Comparison of ENCODE assay signal across 11 cellular contexts in the genomic region with DNA sequence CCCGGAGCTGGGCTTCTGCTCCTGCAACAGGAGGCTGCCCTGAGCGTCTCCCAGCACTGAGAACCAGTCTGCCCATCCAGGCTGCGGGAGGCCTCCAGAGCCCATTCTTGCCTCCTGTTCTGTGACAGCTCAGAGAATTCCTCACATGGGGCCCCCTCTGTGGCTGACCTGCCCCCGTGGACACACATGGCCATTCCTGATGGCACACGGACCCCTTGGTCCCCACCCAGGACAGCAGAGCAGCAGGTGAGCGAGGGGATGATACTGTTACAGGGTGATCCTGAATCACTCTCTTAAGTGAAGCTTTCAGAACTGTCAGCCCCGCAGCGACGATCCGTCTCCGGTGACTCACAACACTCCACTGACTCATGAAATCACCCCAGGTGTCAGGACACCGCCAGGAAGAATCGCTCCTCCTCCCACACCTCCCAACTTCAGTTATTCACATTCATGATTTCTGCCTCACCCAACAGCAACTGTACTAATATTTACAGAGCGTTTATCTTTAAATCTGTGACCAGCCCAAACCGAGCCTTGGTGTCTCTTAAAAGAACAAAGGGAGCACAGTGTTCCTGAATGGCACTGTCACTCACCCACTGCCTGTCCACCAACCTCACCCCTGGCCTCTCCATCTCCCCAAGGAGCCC. TPM values are rescaled to one million over a fixed set of nuclear protein-coding genes. Genes with fewer than 3 reads are reported as not detected.
DNase-seq lines count a peak whose midpoint lies in the region; TF ChIP-seq lines count a peak whose summit lies in the region.
"Had no signal": no experiment of that assay in that cellular context is flagged by ENCODE, and none has a peak within 500 bp of the region (broad histone marks: within the 10 kb centered on the region; RNA-seq: fewer than 3 reads in every experiment).

No MANE protein-coding gene starts in this region.

- intact Hi-C loops in esophagus muscularis mucosa (cut with DNase I) = no loop called here

- TF ChIP-seq POLR2A in esophagus muscularis mucosa (IDR thresholded peaks at IDR 0.05; ENCODE audit: low read depth) = no peak

- H3K4me1 ChIP-seq in esophagus muscularis mucosa = no peaks in the 10 kb centered on the region
- H3K4me1 ChIP-seq: HAP-1 had no signal

- in situ Hi-C loops in GM13976 (cut with MboI; ENCODE audit: low sequenced_read_pairs, unreplicated experiment) = no loop called here

- H3K27me3 ChIP-seq in esophagus muscularis mucosa = peaks cover 0 to 43% (median 0%) of the 10 kb centered on the region in 4 donors

- 74% methylated on average over 12 of the region's 15 CpGs for WGBS in esophagus muscularis mucosa

- no peak overlapping the region for H3K27ac ChIP-seq in esophagus muscularis mucosa (replicated peaks in 1 of 4)
- H3K27ac ChIP-seq: skin epidermis had no signal

- no peaks in the 10 kb centered on the region for H3K9me3 ChIP-seq in esophagus muscularis mucosa
- H3K9me3 ChIP-seq: HAP-1 had no signal

- no peaks in the 10 kb centered on the region for H3K36me3 ChIP-seq in esophagus muscularis mucosa
- H3K36me3 ChIP-seq: HAP-1 had no signal

- DNase-seq in NCI-H2227 treated with DMSO at 0.1 percent for 48 hours (lab: John Stamatoyannopoulos, UW) = peak; percentile 19
- no peak for DNase-seq in NCI-H2227 (lab: John Stamatoyannopoulos, UW; ENCODE audit: unreplicated experiment)
- peak; percentile 94 for DNase-seq in NCI-H345 (lab: John Stamatoyannopoulos, UW)
- DNase-seq in choroid plexus epithelial cell (ENCODE audit: low read depth) = peak; percentile 60
- peak; percentile 20 to 52 (median 23) for DNase-seq in stimulated activated CD4-positive, alpha-beta T cell treated with anti-CD3 and anti-CD28 coated beads, Interleukin-12 subunit alpha, Interleukin-12 subunit beta, amount 100 ng/mL, for 48 hours (ENCODE audit: low read depth in 2 of 3, low spot score in 1 of 3)
- DNase-seq in NCI-H1694 treated with DMSO at 0.1 percent for 48 hours (lab: John Stamatoyannopoulos, UW) = no peak
- no peak for DNase-seq in esophagus muscularis mucosa (ENCODE audit: extremely low spot score)
- no peak for DNase-seq in GM13976 (ENCODE audit: low spot score)
- DNase-seq: T-cell had no signal

- no peak for TF ChIP-seq EP300 in esophagus muscularis mucosa (IDR thresholded peaks at IDR 0.05)

- TF ChIP-seq CTCF in choroid plexus epithelial cell (conservative IDR thresholded peaks at IDR 0.05; ENCODE audit: low read depth, low read length) (no peak), esophagus muscularis mucosa (IDR thresholded peaks at IDR 0.05) (no peak), GM13976 (IDR thresholded peaks at IDR 0.05; ENCODE audit: borderline replicate concordance, control extremely low read depth, extremely low read depth, insufficient read depth, missing control alignments) (no peak)

- H3K4me3 ChIP-seq in choroid plexus epithelial cell (ENCODE audit: low read depth, low read length) = no peak overlapping the region
- no peak overlapping the region for H3K4me3 ChIP-seq in esophagus muscularis mucosa
- H3K4me3 ChIP-seq: HAP-1, skin epidermis had no signal

RNA-seq across cellular contexts. Expression of gene CHD5, which starts 22.5 kb away (rescaled TPM):
- 10 to 100 TPM in 2 of 4 donors, 1 to 10 TPM in 2; 5.5 to 16.9 (median 12.0) TPM for total RNA-seq in esophagus muscularis mucosa

RNA-seq across cellular contexts. Expression of gene RPL22, which starts 41.7 kb away (rescaled TPM):
- 100 to 1,000 TPM; 150 to 225 (median 218) TPM for total RNA-seq in esophagus muscularis mucosa

RNA-seq across cellular contexts. Expression of gene RNF207, which starts 48.3 kb away (rescaled TPM):
- total RNA-seq in esophagus muscularis mucosa = 10 to 100 TPM; 10.8 to 43.2 (median 20.2) TPM

Comparison
In these comparisons a context has a peak if more than half of its experiments do, and no peak if none do; other contexts are left out.
1. DNase-seq: peak in NCI-H2227 treated with DMSO at 0.1 percent for 48 hours (single experiment), NCI-H345 (single experiment), choroid plexus epithelial cell (single experiment) and stimulated activated CD4-positive, alpha-beta T cell treated with anti-CD3 and anti-CD28 coated beads, Interleukin-12 subunit alpha, Interleukin-12 subunit beta, amount 100 ng/mL, for 48 hours (3 of 3); none in NCI-H2227 (single experiment), NCI-H1694 treated with DMSO at 0.1 percent for 48 hours (single experiment), esophagus muscularis mucosa (single experiment) and GM13976 (single experiment).